26 cellular contexts compared by ENCODE assay signal in the genomic region with DNA sequence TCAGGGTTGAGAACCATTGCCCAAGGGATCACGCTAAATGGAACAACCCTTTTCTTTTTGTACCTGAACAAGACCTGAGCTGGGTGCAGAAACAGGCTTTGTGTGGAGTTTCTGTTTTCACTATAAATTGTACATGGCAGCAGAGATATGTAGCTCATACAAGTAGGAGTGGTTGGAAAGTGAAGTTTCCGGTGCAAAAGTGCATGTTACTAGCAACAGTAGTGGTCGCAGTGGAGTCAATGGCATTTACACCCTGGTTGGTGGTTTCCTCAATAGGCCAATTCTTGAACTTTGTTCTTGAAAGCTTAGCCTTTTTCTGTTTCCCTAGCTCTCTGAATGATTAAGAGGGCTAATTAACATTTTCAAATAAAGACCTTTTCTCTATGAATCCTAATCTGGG.
"Had no signal": no experiment of that assay in that cellular context is flagged by ENCODE, and none has a peak within 500 bp of the region (broad histone marks: within the 10 kb centered on the region; RNA-seq: fewer than 3 reads in every experiment).

No MANE protein-coding gene starts in this region.

- H3K4me2 ChIP-seq: neural progenitor cell had no signal

- H3K79me2 ChIP-seq: parathyroid adenoma had no signal

- H3K27ac Mint-ChIP-seq: naive thymus-derived CD4-positive, alpha-beta T cell; nephron; neural progenitor cell; progenitor cell of endocrine pancreas; stimulated activated memory B cell treated with anti-CD40 and anti-IgM and Interleukin-4, amounts not matched to agents 10 μg/mL and 1 μg/mL and 100 μg/mL, for 72 hours had no signal

- DNase-seq: naive thymus-derived CD4-positive, alpha-beta T cell; occipital lobe; ovary; posterior cingulate gyrus; psoas muscle; right cardiac atrium; right lobe of liver; sigmoid colon; small intestine; stimulated activated CD4-positive, alpha-beta T cell treated with anti-CD3 and anti-CD28 coated beads, Interleukin-15, amount 100 ng/mL, for 24 hours; stimulated activated CD4-positive, alpha-beta T cell treated with anti-CD3 and anti-CD28 coated beads, Interleukin-2, amount 100 ng/mL, for 24 hours; stimulated activated CD4-positive, alpha-beta T cell treated with anti-CD3 and anti-CD28 coated beads, Interleukin-2, amount 100 ng/mL, for 48 hours; stimulated activated CD4-positive, alpha-beta T cell treated with anti-CD3 and anti-CD28 coated beads, Interleukin-4, amount 100 ng/mL, for 24 hours; stimulated activated naive CD4-positive, alpha-beta T cell; stimulated activated naive CD8-positive, alpha-beta T cell treated with anti-CD3 and anti-CD28 coated beads, Interleukin-15, Interleukin-2, amounts not matched to agents 100 U/mL and 50 U/mL, for 24 hours; stomach; thyroid gland; upper lobe of left lung had no signal

- ATAC-seq: naive thymus-derived CD4-positive, alpha-beta T cell; psoas muscle; right cardiac atrium; right lobe of liver; stimulated activated memory B cell treated with anti-CD40 and anti-IgM and Interleukin-4, amounts not matched to agents 10 μg/mL and 1 μg/mL and 100 μg/mL, for 72 hours; stimulated activated naive CD8-positive, alpha-beta T cell treated with anti-CD3 and anti-CD28 coated beads, Interleukin-15, Interleukin-2, amounts not matched to agents 100 U/mL and 50 U/mL, for 24 hours had no signal

- H3K9me3 ChIP-seq: ovary, right lobe of liver, thyroid gland, vagina had no signal

- H3K36me3 Mint-ChIP-seq: naive thymus-derived CD4-positive, alpha-beta T cell; stimulated activated memory B cell treated with anti-CD40 and anti-IgM and Interleukin-4, amounts not matched to agents 10 μg/mL and 1 μg/mL and 100 μg/mL, for 72 hours had no signal

- H3K27me3 Mint-ChIP-seq: progenitor cell of endocrine pancreas; stimulated activated memory B cell treated with anti-CD40 and anti-IgM and Interleukin-4, amounts not matched to agents 10 μg/mL and 1 μg/mL and 100 μg/mL, for 72 hours had no signal

- H3K27me3 ChIP-seq: neural progenitor cell, ovary, right lobe of liver, sigmoid colon, stomach, thyroid gland, tibial nerve, upper lobe of left lung, vagina had no signal

- H3K36me3 ChIP-seq: neural progenitor cell, ovary, right lobe of liver, sigmoid colon, stomach, thoracic aorta, thyroid gland, tibial nerve, upper lobe of left lung, vagina had no signal

- H3K4me3 ChIP-seq: neural progenitor cell, ovary, psoas muscle, right lobe of liver, sigmoid colon, stomach, thoracic aorta, thyroid gland, tibial nerve, upper lobe of left lung, vagina had no signal

- H3K4me1 ChIP-seq: neural progenitor cell, parathyroid adenoma, psoas muscle, right lobe of liver, sigmoid colon, stomach, thyroid gland, tibial nerve, upper lobe of left lung, vagina had no signal

- H2AFZ ChIP-seq: neural progenitor cell, parathyroid adenoma had no signal

- H3K27ac ChIP-seq: neural progenitor cell, ovary, parathyroid adenoma, psoas muscle, right lobe of liver, sigmoid colon, stomach, thoracic aorta, thyroid gland, tibial nerve, upper lobe of left lung, vagina had no signal

- H3K4me3 Mint-ChIP-seq: naive thymus-derived CD4-positive, alpha-beta T cell; nephron; neural progenitor cell; stimulated activated memory B cell treated with anti-CD40 and anti-IgM and Interleukin-4, amounts not matched to agents 10 μg/mL and 1 μg/mL and 100 μg/mL, for 72 hours had no signal

- H3K4me1 Mint-ChIP-seq: naive thymus-derived CD4-positive, alpha-beta T cell; nephron; neural progenitor cell; stimulated activated memory B cell treated with anti-CD40 and anti-IgM and Interleukin-4, amounts not matched to agents 10 μg/mL and 1 μg/mL and 100 μg/mL, for 72 hours had no signal

- H3K9ac ChIP-seq: neural progenitor cell, parathyroid adenoma had no signal
